Comparison of ENCODE assay signal across 35 cellular contexts in genomic region chr11:110599207-110599606, GRCh38.
"Had no signal": no experiment of that assay in that cellular context is flagged by ENCODE, and none has a peak within 500 bp of the region (broad histone marks: within the 10 kb centered on the region; RNA-seq: fewer than 3 reads in every experiment).

No MANE protein-coding gene starts in this region.

- H3K4me1 Mint-ChIP-seq: activated B cell treated with CpG ODN at 0.5 μM for 24 hours; activated T-helper 17 cell treated with anti-CD3 and anti-CD28 coated beads, Interleukin-2, amount 50 U/mL, for 72 hours; central memory CD8-positive, alpha-beta T cell; T-helper 17 cell had no signal

- H3K4me3 ChIP-seq: esophagus muscularis mucosa, gastrocnemius medialis had no signal

- H3K27ac Mint-ChIP-seq: activated B cell treated with CpG ODN at 0.5 μM for 24 hours; activated CD8-positive, alpha-beta T cell treated with anti-CD3 and anti-CD28 coated beads for 36 hours; activated naive CD8-positive, alpha-beta T cell; activated T-helper 17 cell treated with anti-CD3 and anti-CD28 coated beads, Interleukin-2, amount 50 U/mL, for 72 hours; effector memory CD8-positive, alpha-beta T cell; T-helper 17 cell; T-helper 2 cell treated with Interferon-gamma antibody and Interleukin-4, amounts not matched to agents 5 μg/mL and 100 μg/mL, for 36 hours had no signal

- H3K27me3 ChIP-seq: brain microvascular endothelial cell, esophagus muscularis mucosa, gastrocnemius medialis had no signal

- H3K36me3 ChIP-seq: brain microvascular endothelial cell, gastrocnemius medialis, WERI-Rb-1 had no signal

- H3K4me3 Mint-ChIP-seq: activated B cell treated with CpG ODN at 0.5 μM for 24 hours; activated CD8-positive, alpha-beta T cell treated with anti-CD3 and anti-CD28 coated beads for 36 hours; activated naive CD8-positive, alpha-beta T cell; activated T-cell treated with anti-CD3 and anti-CD28 coated beads, Interleukin-2, amount 50 U/mL, for 4 hours; activated T-helper 17 cell treated with anti-CD3 and anti-CD28 coated beads, Interleukin-2, amount 50 U/mL, for 72 hours; central memory CD8-positive, alpha-beta T cell; effector memory CD8-positive, alpha-beta T cell; T-helper 17 cell; T-helper 2 cell treated with Interferon-gamma antibody and Interleukin-4, amounts not matched to agents 5 μg/mL and 100 μg/mL, for 36 hours had no signal

- H3K9me3 Mint-ChIP-seq: activated T-helper 17 cell treated with anti-CD3 and anti-CD28 coated beads, Interleukin-2, amount 50 U/mL, for 72 hours; central memory CD8-positive, alpha-beta T cell; effector memory CD8-positive, alpha-beta T cell; T-helper 2 cell treated with Interferon-gamma antibody and Interleukin-4, amounts not matched to agents 5 μg/mL and 100 μg/mL, for 36 hours had no signal

- H3K27ac ChIP-seq: brain microvascular endothelial cell, esophagus muscularis mucosa, foreskin keratinocyte, gastrocnemius medialis, WERI-Rb-1 had no signal

- H3K36me3 Mint-ChIP-seq: activated naive CD8-positive, alpha-beta T cell had no signal

- FAIRE-seq: astrocyte, bronchial epithelial cell, colon had no signal

- ATAC-seq: activated CD4-positive, CD25-positive, alpha-beta regulatory T cell treated with anti-CD3 and anti-CD28 coated beads, Interleukin-2, amount 50 U/mL, for 24 hours; activated CD8-positive, alpha-beta T cell treated with anti-CD3 and anti-CD28 coated beads for 36 hours; activated T-cell treated with anti-CD3 and anti-CD28 coated beads, Interleukin-2, amount 50 U/mL, for 4 hours; activated T-helper 17 cell treated with anti-CD3 and anti-CD28 coated beads, Interleukin-2, amount 50 U/mL, for 72 hours; effector memory CD8-positive, alpha-beta T cell; foreskin keratinocyte; gastrocnemius medialis; T-helper 17 cell had no signal

- H3K9me3 ChIP-seq: esophagus muscularis mucosa, gastrocnemius medialis had no signal

- DNase-seq: activated B cell treated with CpG ODN at 0.5 μM for 24 hours; activated CD4-positive, alpha-beta T cell treated with anti-CD3 and anti-CD28 coated beads for 48 hours; activated CD4-positive, alpha-beta T cell treated with anti-CD3 and anti-CD28 coated beads, Interleukin-2, amount 50 U/mL, for 1 hour; activated CD4-positive, alpha-beta T cell treated with anti-CD3 and anti-CD28 coated beads, Interleukin-2, amount 50 U/mL, for 48 hours; activated CD8-positive, alpha-beta memory T cell treated with anti-CD3 and anti-CD28 coated beads for 24 hours; activated CD8-positive, alpha-beta T cell treated with anti-CD3 and anti-CD28 coated beads for 36 hours; activated effector memory CD4-positive, alpha-beta T cell treated with Interleukin-2 at 50 U/mL for 16 hours; activated gamma-delta T cell treated with Interleukin-2 at 50 U/mL for 16 hours; activated naive CD4-positive, alpha-beta T cell treated with anti-CD3 and anti-CD28 coated beads, Interleukin-2, amount 50 U/mL, for 16 hours; activated naive CD4-positive, alpha-beta T cell treated with Interleukin-2 at 50 U/mL for 16 hours; activated T-cell treated with anti-CD3 and anti-CD28 coated beads, Interleukin-2, amount 50 U/mL, for 4 hours; amniotic stem cell; anterior cingulate cortex; brain microvascular endothelial cell; cortex of kidney; dermis blood vessel endothelial cell; effector CD4-positive, alpha-beta T cell; effector memory CD8-positive, alpha-beta T cell; erythroblast; foreskin keratinocyte; gastrocnemius medialis; glutamatergic neuron; T-helper 1 cell; T-helper 17 cell; T1000; WERI-Rb-1 had no signal

- H3K4me1 ChIP-seq: foreskin keratinocyte, gastrocnemius medialis had no signal

- H3K27me3 Mint-ChIP-seq: activated naive CD8-positive, alpha-beta T cell; activated T-helper 17 cell treated with anti-CD3 and anti-CD28 coated beads, Interleukin-2, amount 50 U/mL, for 72 hours; central memory CD8-positive, alpha-beta T cell; T-helper 17 cell had no signal
